Comparison of ENCODE assay signal across 8 cellular contexts in genomic region chr6:35727935-35728662, GRCh38. TPM values are rescaled to one million over a fixed set of nuclear protein-coding genes. Genes with fewer than 3 reads are reported as not detected.
DNase-seq lines count a peak whose midpoint lies in the region; TF ChIP-seq lines count a peak whose summit lies in the region.

No MANE protein-coding gene starts in this region.

- peak overlapping the region; percentile 18 for H2BK120ac ChIP-seq in trophoblast cell (ENCODE audit: insufficient read depth, low read length, poor library complexity)

- H3K27ac ChIP-seq in trophoblast cell (ENCODE audit: low read depth, low read length) (no peak overlapping the region), tibial nerve (peak overlapping the region; percentile 98 to 100 (median 100))

- peak overlapping the region; percentile 78 for H3K4me3 ChIP-seq in adipocyte (ENCODE audit: low read length)
- H3K4me3 ChIP-seq in trophoblast cell (ENCODE audit: low read depth, low read length), result peak overlapping the region; percentile 70
- H3K4me3 ChIP-seq in tibial nerve, result peak overlapping the region; percentile 31 to 59 (median 46)

- H3K79me2 ChIP-seq in trophoblast cell (ENCODE audit: control insufficient read depth, insufficient read depth, low read length, poor library complexity), result peaks cover 2% of the 10 kb centered on the region

- no peak overlapping the region for H3K23ac ChIP-seq in trophoblast cell (ENCODE audit: low read length)

- H3K4me1 ChIP-seq in adipocyte (ENCODE audit: control insufficient read depth, insufficient read depth, low read length) (peaks cover 80% of the 10 kb centered on the region), trophoblast cell (ENCODE audit: control insufficient read depth in 1 of 2, insufficient read depth in 2 of 2, low read length in 2 of 2) (peaks cover 13 to 14% of the 10 kb centered on the region in 2 experiments), tibial nerve (peaks cover 17 to 89% (median 79%) of the 10 kb centered on the region in 4 donors)

- H3K9me3 ChIP-seq in adipocyte (ENCODE audit: control insufficient read depth, low read length), result no peaks in the 10 kb centered on the region
- no peaks in the 10 kb centered on the region for H3K9me3 ChIP-seq in trophoblast cell (ENCODE audit: insufficient read depth, low read depth, low read length)
- H3K9me3 ChIP-seq in tibial nerve, result no peaks in the 10 kb centered on the region

- peak; percentile 52 to 71 for TF ChIP-seq POLR2A in tibial nerve (IDR thresholded peaks at IDR 0.05)

- peak overlapping the region; percentile 52 for H2AFZ ChIP-seq in trophoblast cell (ENCODE audit: insufficient read depth, low read length, poor library complexity)

- no peak overlapping the region for H2AK5ac ChIP-seq in trophoblast cell (ENCODE audit: low read length)

- H3K9ac ChIP-seq in adipocyte (ENCODE audit: low read length), result peak overlapping the region; percentile 96
- no peak overlapping the region for H3K9ac ChIP-seq in trophoblast cell (ENCODE audit: low read length)

- WGBS in trophoblast cell (ENCODE audit: extremely low coverage, insufficient coverage, insufficient read length), result no CpG with 5 or more reads among the region's 57 CpGs
- WGBS in tibial nerve, 2 donors, result 2 to 26% methylated on average over 3 to 45 of the region's 57 CpGs

- H3K4me2 ChIP-seq in trophoblast cell (ENCODE audit: low read length), result peak overlapping the region; percentile 77

- H3K14ac ChIP-seq in trophoblast cell (ENCODE audit: low read length), result peak overlapping the region; percentile 51

- peak; percentile 96 to 99 for TF ChIP-seq EP300 in tibial nerve (IDR thresholded peaks at IDR 0.05)

- DNase-seq in ELF-1 (ENCODE audit: low read depth, low spot score), result peak; percentile 74
- DNase-seq in HCEC 1CT, result peak; percentile 99
- peak; percentile 67 for DNase-seq in NCI-H1092 treated with DMSO at 0.1 percent for 48 hours (lab: John Stamatoyannopoulos, UW)
- peak; percentile 31 to 67 for DNase-seq in SW 1271 (lab: John Stamatoyannopoulos, UW)
- peak; percentile 98 for DNase-seq in adipocyte (ENCODE audit: low read depth)
- peak; percentile 95 for DNase-seq in cardiac septum (ENCODE audit: low spot score)
- peak; percentile 51 to 67 for DNase-seq in trophoblast cell
- DNase-seq in tibial nerve (ENCODE audit: low spot score in 2 of 2), result peak; percentile 89 to 91

- intact Hi-C loops in cardiac septum (cut with DNase I), result loop anchor here (1.0 kb wide), 2 partner anchors 40 to 126 kb away; partner anchors contain the start of gene FKBP5

- TF ChIP-seq CTCF in tibial nerve (IDR thresholded peaks at IDR 0.05), result peak in 2 of 5 experiments; percentile 46 to 58

- H3K4ac ChIP-seq in trophoblast cell (ENCODE audit: low read depth, low read length), result no peak overlapping the region

- H3K79me1 ChIP-seq in trophoblast cell (ENCODE audit: low read length), result peaks cover 15% of the 10 kb centered on the region

- H3K36me3 ChIP-seq in adipocyte (ENCODE audit: control insufficient read depth, insufficient read depth, low read length, severe bottlenecking), result no peaks in the 10 kb centered on the region
- H3K36me3 ChIP-seq in trophoblast cell (ENCODE audit: control insufficient read depth in 1 of 2, insufficient read depth in 2 of 2, low read length in 2 of 2), result no peaks in the 10 kb centered on the region
- no peaks in the 10 kb centered on the region for H3K36me3 ChIP-seq in tibial nerve

- H4K91ac ChIP-seq in trophoblast cell (ENCODE audit: low read depth, low read length), result peak overlapping the region; percentile 57

- H2BK5ac ChIP-seq in trophoblast cell (ENCODE audit: low read depth, low read length, poor library complexity), result no peak overlapping the region

- no peak overlapping the region for H4K12ac ChIP-seq in trophoblast cell (ENCODE audit: low read depth, low read length)

- peak overlapping the region; percentile 63 for H4K8ac ChIP-seq in trophoblast cell (ENCODE audit: low read depth, low read length)

- H3K18ac ChIP-seq in trophoblast cell (ENCODE audit: low read length), result peak overlapping the region; percentile 28

- H2BK12ac ChIP-seq in trophoblast cell (ENCODE audit: low read length), result no peak overlapping the region

- no peaks in the 10 kb centered on the region for H3K27me3 ChIP-seq in adipocyte (replicated peaks; ENCODE audit: control insufficient read depth, insufficient read depth, low read length)
- H3K27me3 ChIP-seq in trophoblast cell (ENCODE audit: insufficient read depth, low read length), result no peaks in the 10 kb centered on the region
- no peaks in the 10 kb centered on the region for H3K27me3 ChIP-seq in tibial nerve

RNA-seq across cellular contexts. Expression of gene ARMC12, which starts 8.7 kb away (rescaled TPM):
- total RNA-seq in cardiac septum, result 0.22 TPM
- polyA plus RNA-seq in trophoblast cell (2013), result 0.15 and 0.18 TPM in 2 replicates
- 1 to 10 TPM in 2 of 4 donors, not detected in 2; 2.2 to 2.9 TPM for total RNA-seq in tibial nerve

RNA-seq across cellular contexts. Expression of gene FKBP5, which starts 39.4 kb away (rescaled TPM):
- total RNA-seq in cardiac septum (29.7 TPM), tibial nerve (100 to 1,000 TPM; 304 to 768 (median 608) TPM)
- 1.1 and 1.2 TPM in 2 replicates for polyA plus RNA-seq in trophoblast cell (2013)

RNA-seq across cellular contexts. Expression of gene CLPSL2, which starts 48.3 kb away (rescaled TPM):
- total RNA-seq in cardiac septum (not detected), tibial nerve (not detected)
- polyA plus RNA-seq in trophoblast cell (2013), result 0.22 TPM in 1 of 2 replicates, not detected in the other

RNA-seq across cellular contexts. Expression of gene CLPSL1, which starts 52.7 kb away (rescaled TPM):
- total RNA-seq in cardiac septum (not detected), tibial nerve (not detected)
- polyA plus RNA-seq in trophoblast cell (2013), result not detected in 2 replicates

Comparison
In these comparisons a context has a peak if more than half of its experiments do, and no peak if none do; other contexts are left out.
1. DNase-seq: peak in every context shown above with its lines; median percentile 99 in HCEC 1CT; 98 in adipocyte; 95 in cardiac septum; 90 in tibial nerve; 74 in ELF-1; 67 in NCI-H1092 treated with DMSO at 0.1 percent for 48 hours; 59 in trophoblast cell; 49 in SW 1271.